9 cellular contexts compared by ENCODE assay signal in the genomic region with DNA sequence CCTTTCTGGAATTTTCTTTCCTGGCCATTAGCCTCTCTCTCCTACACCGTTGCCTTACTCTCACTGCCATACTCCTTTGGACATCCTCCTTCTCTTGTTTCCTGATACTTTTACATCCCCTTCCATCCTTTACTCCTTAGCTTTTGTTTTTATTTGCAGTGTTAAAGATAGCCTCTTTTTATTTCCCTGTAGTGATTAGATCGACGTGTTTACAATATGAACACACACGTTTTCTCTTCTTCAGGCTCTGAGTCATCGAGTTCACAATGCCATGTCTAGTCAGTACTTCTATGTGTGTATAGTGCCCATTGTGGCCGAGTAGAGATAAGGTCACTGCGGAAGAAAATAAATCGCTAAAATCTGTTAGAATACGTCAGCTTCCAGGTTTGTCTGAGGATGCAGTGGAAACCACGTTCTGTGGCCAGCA.
DNase-seq lines count a peak whose midpoint lies in the region; ATAC-seq, FAIRE-seq and TF ChIP-seq lines count a peak whose summit lies in the region.
"Had no signal": no experiment of that assay in that cellular context is flagged by ENCODE, and none has a peak within 500 bp of the region (broad histone marks: within the 10 kb centered on the region; RNA-seq: fewer than 3 reads in every experiment).

No MANE protein-coding gene starts in this region.

- 55 to 59% methylated on average over 10 of the region's 10 CpGs for WGBS in transverse colon (ENCODE audit: low coverage in 1 of 2), 2 donors

- no peaks in the 10 kb centered on the region for H3K9me3 Mint-ChIP-seq in activated T-cell treated with anti-CD3 and anti-CD28 coated beads, Interleukin-2, amount 50 U/mL, for 72 hours
- no peaks in the 10 kb centered on the region for H3K9me3 Mint-ChIP-seq in immature natural killer cell

- ATAC-seq in activated T-cell treated with anti-CD3 and anti-CD28 coated beads, Interleukin-2, amount 50 U/mL, for 72 hours (replicated peaks in 1 of 2): peak; percentile 66 to 72
- ATAC-seq in T-helper 17 cell (peak; percentile 50), GM19328 (IDR thresholded peaks at IDR 0.05; ENCODE audit: unreplicated experiment) (no peak)

- H3K4me3 ChIP-seq in transverse colon: no peak overlapping the region
- no peak overlapping the region for H3K4me3 ChIP-seq in kidney (ENCODE audit: low read length in 2 of 2)

- peak overlapping the region; percentile 6 to 44 (median 26) for H3K27ac ChIP-seq in transverse colon
- H3K27ac ChIP-seq in kidney (ENCODE audit: low read depth in 2 of 2, low read length in 2 of 2): no peak overlapping the region

- no peaks in the 10 kb centered on the region for H3K36me3 Mint-ChIP-seq in activated T-cell treated with anti-CD3 and anti-CD28 coated beads, Interleukin-2, amount 50 U/mL, for 72 hours (ENCODE audit: insufficient read depth in 2 of 2)
- H3K36me3 Mint-ChIP-seq in T-helper 17 cell (ENCODE audit: low read depth) (peaks cover 5% of the 10 kb centered on the region), immature natural killer cell (peaks cover 0 to 4% (median 0%) of the 10 kb centered on the region in 3 donors)

- no peak for FAIRE-seq in kidney (lab: Jason Lieb, UNC)
- FAIRE-seq: H1 had no signal

- H3K9me3 ChIP-seq in T-helper 17 cell (ENCODE audit: control insufficient read depth, low read length, poor library complexity, severe bottlenecking) (no peaks in the 10 kb centered on the region), transverse colon (no peaks in the 10 kb centered on the region), kidney (ENCODE audit: control insufficient read depth in 1 of 2, low read length in 2 of 2) (no peaks in the 10 kb centered on the region)

- H3K4me3 Mint-ChIP-seq in activated T-cell treated with anti-CD3 and anti-CD28 coated beads, Interleukin-2, amount 50 U/mL, for 72 hours: peak overlapping the region in 1 of 2 donors; percentile 70
- H3K4me3 Mint-ChIP-seq in T-helper 17 cell (peak overlapping the region; percentile 37), immature natural killer cell (peak overlapping the region; percentile 71 to 87 (median 83))

- no peaks in the 10 kb centered on the region for H3K27me3 Mint-ChIP-seq in activated T-cell treated with anti-CD3 and anti-CD28 coated beads, Interleukin-2, amount 50 U/mL, for 72 hours (ENCODE audit: low read depth)
- H3K27me3 Mint-ChIP-seq in T-helper 17 cell: no peaks in the 10 kb centered on the region
- H3K27me3 Mint-ChIP-seq in immature natural killer cell (ENCODE audit: low read depth in 3 of 3): peaks cover 3 to 7% (median 4%) of the 10 kb centered on the region in 3 donors

- TF ChIP-seq POLR2A in transverse colon (IDR thresholded peaks at IDR 0.05): no peak

- H3K4me1 ChIP-seq in transverse colon (peaks cover 3 to 47% (median 19%) of the 10 kb centered on the region in 4 donors), kidney (ENCODE audit: control insufficient read depth in 1 of 2, insufficient read depth in 1 of 2, low read depth in 1 of 2, low read length in 2 of 2) (peaks cover 0 to 2% of the 10 kb centered on the region in 2 donors)

- no peaks in the 10 kb centered on the region for H3K27me3 ChIP-seq in transverse colon

- in situ Hi-C loops in transverse colon (cut with MboI; ENCODE audit: low pct_ligation_motif_present in 1 of 4, low pct_unique_long_range_greater_than_20kb in 1 of 4, low sequenced_read_pairs in 3 of 4): no loop called here

- intact Hi-C loops in transverse colon (cut with DNase I; ENCODE audit: low total_unique reads) (no loop called here), kidney (cut with DNase I) (no loop called here)

- TF ChIP-seq CTCF in transverse colon (IDR thresholded peaks at IDR 0.05) (no peak), kidney (IDR thresholded peaks at IDR 0.05; ENCODE audit: borderline replicate concordance, extremely low read depth, insufficient read depth) (no peak)

- no peak for TF ChIP-seq EP300 in transverse colon (IDR thresholded peaks at IDR 0.05; ENCODE audit: low read depth)

- H3K36me3 ChIP-seq in transverse colon (peaks cover 0 to 3% (median 0%) of the 10 kb centered on the region in 4 donors), kidney (ENCODE audit: control insufficient read depth in 1 of 2, insufficient read depth in 2 of 2, low read length in 2 of 2) (no peaks in the 10 kb centered on the region)

- peak in 1 of 2 donors; percentile 1 for DNase-seq in activated T-cell treated with anti-CD3 and anti-CD28 coated beads, Interleukin-2, amount 50 U/mL, for 72 hours
- no peak for DNase-seq in activated T-cell treated with anti-CD3 and anti-CD28 coated beads, Interleukin-2, amount 50 U/mL, for 48 hours
- no peak for DNase-seq in T-helper 17 cell
- DNase-seq in immature natural killer cell: peak; percentile 55 to 66 (median 62)
- DNase-seq in transverse colon: no peak
- DNase-seq in kidney: no peak
- DNase-seq in stimulated activated naive CD4-positive, alpha-beta T cell (lab: John Stamatoyannopoulos, UW): no peak

- no peak overlapping the region for H3K9ac ChIP-seq in kidney (ENCODE audit: low read length in 2 of 2)

- H3K4me1 Mint-ChIP-seq in activated T-cell treated with anti-CD3 and anti-CD28 coated beads, Interleukin-2, amount 50 U/mL, for 72 hours (ENCODE audit: low read depth): peaks cover 45% of the 10 kb centered on the region
- peaks cover 47% of the 10 kb centered on the region for H3K4me1 Mint-ChIP-seq in T-helper 17 cell
- H3K4me1 Mint-ChIP-seq in immature natural killer cell: peaks cover 83 to 88% of the 10 kb centered on the region in 2 donors

- H3K27ac Mint-ChIP-seq in activated T-cell treated with anti-CD3 and anti-CD28 coated beads, Interleukin-2, amount 50 U/mL, for 72 hours: no peak overlapping the region
- H3K27ac Mint-ChIP-seq in T-helper 17 cell: peak overlapping the region; percentile 1
- peak overlapping the region; percentile 80 to 97 (median 94) for H3K27ac Mint-ChIP-seq in immature natural killer cell

Comparison
In these comparisons a context has a peak if more than half of its experiments do, and no peak if none do; other contexts are left out.
1. DNase-seq: peak in immature natural killer cell (3 of 3); none in activated T-cell treated with anti-CD3 and anti-CD28 coated beads, Interleukin-2, amount 50 U/mL, for 48 hours (0 of 2), T-helper 17 cell (0 of 3), transverse colon (single experiment), kidney (single experiment) and stimulated activated naive CD4-positive, alpha-beta T cell (0 of 6).
2. H3K27ac ChIP-seq: peak in transverse colon (4 of 4); none in kidney (0 of 2).